Comparison of ENCODE assay signal across 3 cellular contexts in genomic region chr7:119838444-119838843, GRCh38.
TF ChIP-seq lines count a peak whose summit lies in the region.

No MANE protein-coding gene starts in this region.

TF ChIP-seq in HepG2, 621 proteins besides CTCF, POLR2A, EP300 and RAD21:
- TF ChIP-seq CEBPB (IDR thresholded peaks at IDR 0.05; ENCODE audit: borderline replicate concordance, low read depth, low read length): peak; percentile 34; the same call in 1 of the 2 replicates
- TF ChIP-seq SNRNP70 (IDR thresholded peaks at IDR 0.05; ENCODE audit: low read depth, low read length): no peak

TF ChIP-seq in IMR-90, 13 proteins besides CTCF, POLR2A, EP300 and RAD21:
- TF ChIP-seq RFX5 (IDR thresholded peaks at IDR 0.05; ENCODE audit: low read depth, low read length) (no peak), NFE2L2 (IDR thresholded peaks at IDR 0.05; ENCODE audit: low read depth, low read length) (no peak), CEBPB (IDR thresholded peaks at IDR 0.05; ENCODE audit: low read depth, low read length) (0 out of 2 replicates have a peak, but pooled peaks have one; percentile 37), MAFK (IDR thresholded peaks at IDR 0.05; ENCODE audit: low read depth, low read length) (no peak), FOS (IDR thresholded peaks at IDR 0.05; ENCODE audit: low read depth, low read length) (no peak), RCOR1 (IDR thresholded peaks at IDR 0.05; ENCODE audit: insufficient replicate concordance, low read length) (no peak), ELK1 (IDR thresholded peaks at IDR 0.05; ENCODE audit: borderline replicate concordance, low read depth, low read length) (no peak), USF2 (IDR thresholded peaks at IDR 0.05; ENCODE audit: low read depth, low read length) (no peak), MXI1 (IDR thresholded peaks at IDR 0.05; ENCODE audit: borderline replicate concordance, low read depth, low read length) (no peak)

TF ChIP-seq in K562, 482 proteins besides CTCF, POLR2A, EP300 and RAD21:
- TF ChIP-seq SOX6 (IDR thresholded peaks at IDR 0.05) (no peak), ATF4 (CRISPR knock-in tag; IDR thresholded peaks at IDR 0.05) (no peak), ZNF197 (CRISPR knock-in tag; IDR thresholded peaks at IDR 0.05; ENCODE audit: low read depth) (no peak), CEBPG (CRISPR knock-in tag; IDR thresholded peaks at IDR 0.05) (no peak), CEBPG (tag; conservative IDR thresholded peaks at IDR 0.05 in 1 of 2, IDR thresholded peaks at IDR 0.05 in 1 of 2) (0 out of 4 replicates have a peak, but pooled peaks of 1 of the 2 experiments have one; percentile 25), HMGXB4 (CRISPR knock-in tag; IDR thresholded peaks at IDR 0.05) (no peak), CEBPB (tag; IDR thresholded peaks at IDR 0.05) (peak; percentile 86), ZBTB40 (IDR thresholded peaks at IDR 0.05) (0 out of 2 replicates have a peak, but pooled peaks have one; percentile 42), ZBTB40 (CRISPR knock-in tag; IDR thresholded peaks at IDR 0.05) (no peak)
TF ChIP-seq in K562: peak in this region for 3.
